In the genomic region with DNA sequence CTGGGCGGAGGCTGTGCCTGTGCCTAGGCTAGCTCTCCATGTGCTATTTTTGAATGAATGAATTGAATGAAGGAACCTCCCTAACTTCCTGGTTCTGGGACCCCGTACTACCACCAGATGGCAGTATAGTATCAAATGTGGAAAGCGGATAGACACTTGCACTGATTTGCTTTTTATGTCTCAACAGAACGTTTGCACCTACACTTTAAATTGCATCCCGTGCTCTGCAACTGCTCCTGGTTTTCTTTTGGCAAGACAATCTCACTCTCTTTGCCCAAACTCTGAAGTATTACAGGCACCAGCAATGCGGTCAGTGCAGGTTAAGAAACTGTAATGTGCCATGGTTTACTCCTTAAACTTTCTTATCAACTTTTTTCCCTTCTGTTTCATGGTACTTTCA, we compare ENCODE assay signal across 7 cellular contexts. TPM values are rescaled to one million over a fixed set of nuclear protein-coding genes. Genes with fewer than 3 reads are reported as not detected.
DNase-seq lines count a peak whose midpoint lies in the region; ATAC-seq, FAIRE-seq and TF ChIP-seq lines count a peak whose summit lies in the region.

No MANE protein-coding gene starts in this region.

- no peak overlapping the region for H3K4me3 ChIP-seq in DOHH2 (ENCODE audit: low read length)
- H3K4me3 ChIP-seq in K562, result no peak overlapping the region

- peak; percentile 87 to 96 for TF ChIP-seq RAD21 in K562 (CRISPR knock-in tag; conservative IDR thresholded peaks at IDR 0.05 in 1 of 2, IDR thresholded peaks at IDR 0.05 in 1 of 2)

- H3F3A ChIP-seq in DOHH2 (ENCODE audit: control insufficient read depth, insufficient read depth), result no peaks in the 10 kb centered on the region

- H3K4me1 ChIP-seq in DOHH2 (ENCODE audit: control insufficient read depth, low read length), result no peaks in the 10 kb centered on the region
- H3K4me1 ChIP-seq in K562 (replicated peaks in 1 of 2; ENCODE audit: control insufficient read depth in 2 of 2, insufficient read depth in 2 of 2, low read length in 2 of 2), result peaks cover 0 to 9% of the 10 kb centered on the region in 2 experiments; a peak in 2 of 5 replicates

- no peak overlapping the region for H3K27ac ChIP-seq in DOHH2 (ENCODE audit: low read depth, low read length)
- H3K27ac ChIP-seq in K562 (ENCODE audit: extremely low read depth, low read depth, low read length), result no peak overlapping the region

- no peak for TF ChIP-seq POLR2A in K562 (conservative IDR thresholded peaks at IDR 0.05)

- H3K9me3 ChIP-seq in DOHH2 (ENCODE audit: control insufficient read depth, insufficient read depth, low read length) (no peaks in the 10 kb centered on the region), K562 (replicated peaks; ENCODE audit: control insufficient read depth, insufficient read depth, low read depth, low read length) (no peaks in the 10 kb centered on the region)

- TF ChIP-seq EP300 in K562 (IDR thresholded peaks at IDR 0.05; ENCODE audit: low read length), result no peak

- BruUV-seq in K562 (replicated peaks; lab: Mats Ljungman, UMichigan), result no TSS peak

- POLR2A ChIA-PET in K562 (lab: Yijun Ruan, JAX), result no interaction called here

- in situ Hi-C loops in K562 (cut with MboI), result loop anchor here (10.0 to 25.0 kb wide), 2 partner anchors 1252 to 1839 kb away; no protein-coding TSS in a partner anchor

- H2AFZ ChIP-seq in K562 (ENCODE audit: low read depth, low read length), result no peak overlapping the region

- no peak overlapping the region for H3K9ac ChIP-seq in K562 (ENCODE audit: insufficient read depth in 1 of 2, low read depth in 2 of 2, low read length in 2 of 2)

- H3K4me2 ChIP-seq in DOHH2 (ENCODE audit: low read length) (no peak overlapping the region), K562 (ENCODE audit: insufficient read depth, low read length) (no peak overlapping the region)

- H3K9me1 ChIP-seq in K562 (ENCODE audit: control insufficient read depth, insufficient read depth, low read length), result no peaks in the 10 kb centered on the region

- CTCF ChIA-PET in K562 (lab: Yijun Ruan, JAX; ENCODE audit: low intra/inter-chr PET ratio), result interaction anchor here (0.6 kb wide), 1 partner anchor 1245 kb away, joined by 3 read pairs; no protein-coding TSS in a partner anchor

- H4K20me1 ChIP-seq in DOHH2 (ENCODE audit: control insufficient read depth, insufficient read depth, low read depth, low read length), result no peaks in the 10 kb centered on the region
- no peaks in the 10 kb centered on the region for H4K20me1 ChIP-seq in K562 (replicated peaks; ENCODE audit: control insufficient read depth, insufficient read depth, low read length)

- DNase-seq in GM20000 (ENCODE audit: low spot score) (peak; percentile 68), HuH-7.5 (ENCODE audit: low spot score) (peak; percentile 6), RCC 7860 (ENCODE audit: low spot score) (peak; percentile 48), K562 (ENCODE audit: extremely low read depth in 1 of 4, low spot score in 3 of 4) (peak; percentile 63 to 75 (median 74)), inferior parietal cortex (ENCODE audit: extremely low spot score) (peak; percentile 92)
- peak; percentile 57 for DNase-seq in stimulated activated CD4-positive, alpha-beta T cell treated with anti-CD3 and anti-CD28 coated beads, Interleukin-4, amount 100 ng/mL, for 24 hours

- intact Hi-C loops in K562 (cut with micrococcal nuclease), result loop anchor here (2.0 to 10.0 kb wide), 4 partner anchors 511 to 1859 kb away; a partner anchor contains a TSS

- no peaks in the 10 kb centered on the region for H3K79me2 ChIP-seq in DOHH2 (ENCODE audit: control insufficient read depth, low read length)
- H3K79me2 ChIP-seq in K562 (ENCODE audit: control insufficient read depth, insufficient read depth, low read length), result no peaks in the 10 kb centered on the region

- no peaks in the 10 kb centered on the region for H3K9me2 ChIP-seq in DOHH2 (replicated peaks; ENCODE audit: control insufficient read depth, low read length)

- WGBS in K562 (ENCODE audit: insufficient coverage, low coverage, missing lambda C conversion rate), result 8% methylated on average over 6 of the region's 6 CpGs

- ATAC-seq in K562, result peak; percentile 94

- TF ChIP-seq CTCF in DOHH2 (IDR thresholded peaks at IDR 0.05; ENCODE audit: low read depth, low read length, poor library complexity, severe bottlenecking) (peak; percentile 89), GM20000 (IDR thresholded peaks at IDR 0.05; ENCODE audit: extremely low read depth, missing control alignments) (peak; percentile 56), K562 (IDR thresholded peaks at IDR 0.05 in 2 of 3, conservative IDR thresholded peaks at IDR 0.05 in 1 of 3; ENCODE audit: insufficient read depth in 2 of 3, low read depth in 1 of 3, low read length in 3 of 3) (peak; percentile 63 to 90 (median 82))

- H3K36me3 ChIP-seq in DOHH2 (ENCODE audit: control insufficient read depth, low read length) (no peaks in the 10 kb centered on the region), K562 (ENCODE audit: control insufficient read depth, insufficient read depth, low read length) (no peaks in the 10 kb centered on the region)

- no peaks in the 10 kb centered on the region for H3K27me3 ChIP-seq in DOHH2 (ENCODE audit: control insufficient read depth, low read length)
- no peaks in the 10 kb centered on the region for H3K27me3 ChIP-seq in K562 (ENCODE audit: control insufficient read depth in 2 of 2, insufficient read depth in 2 of 2, low read length in 2 of 2)

- FAIRE-seq in RCC 7860 (lab: Jason Lieb, UNC), result no peak
- peak; percentile 92 for FAIRE-seq in K562 (lab: Jason Lieb, UNC)

TF ChIP-seq in K562, 482 proteins besides CTCF, POLR2A, EP300 and RAD21 (continues in another document):
- TF ChIP-seq ZNF24 (IDR thresholded peaks at IDR 0.05) (peak; percentile 100), CC2D1A (IDR thresholded peaks at IDR 0.05) (0 out of 2 replicates have a peak, but pooled peaks have one; percentile 18), TBL1XR1 (IDR thresholded peaks at IDR 0.05; ENCODE audit: low read length in 2 of 2) (0 out of 4 replicates have a peak, but pooled peaks of 1 of the 2 experiments have one; percentile 36)
- TF ChIP-seq, protein P1, sequence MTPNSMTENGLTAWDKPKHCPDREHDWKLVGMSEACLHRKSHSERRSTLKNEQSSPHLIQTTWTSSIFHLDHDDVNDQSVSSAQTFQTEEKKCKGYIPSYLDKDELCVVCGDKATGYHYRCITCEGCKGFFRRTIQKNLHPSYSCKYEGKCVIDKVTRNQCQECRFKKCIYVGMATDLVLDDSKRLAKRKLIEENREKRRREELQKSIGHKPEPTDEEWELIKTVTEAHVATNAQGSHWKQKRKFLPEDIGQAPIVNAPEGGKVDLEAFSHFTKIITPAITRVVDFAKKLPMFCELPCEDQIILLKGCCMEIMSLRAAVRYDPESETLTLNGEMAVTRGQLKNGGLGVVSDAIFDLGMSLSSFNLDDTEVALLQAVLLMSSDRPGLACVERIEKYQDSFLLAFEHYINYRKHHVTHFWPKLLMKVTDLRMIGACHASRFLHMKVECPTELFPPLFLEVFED (CRISPR knock-in tag; conservative IDR thresholded peaks at IDR 0.05), result no peak

RNA-seq across cellular contexts. Expression of a gene that starts 6.5 kb away (rescaled TPM):
- 0.51 and 1.3 TPM in 2 replicates for total RNA-seq in K562 (2011; cell fraction: chromatin; rRNA removed; ENCODE audit: low replicate concordance)
- 2.8 and 2.9 TPM in 2 replicates for total RNA-seq in K562 (2011; cell fraction: nucleolus; rRNA removed)
- 0.69 and 1.0 TPM in 2 replicates for total RNA-seq in K562 (2011; cell fraction: nucleoplasm; rRNA removed)
- total RNA-seq in K562 (2014; rRNA removed) (0.64 and 0.94 TPM in 2 replicates), K562 (2014; rRNA removed; fragmentation: Illumina TruSeq; extraction: Trizol) (0.13 and 0.18 TPM in 2 replicates), K562 (2015; rRNA removed; fragmentation: Illumina TruSeq; extraction: Trizol) (0.29 and 0.30 TPM in 2 replicates), K562 (2021) (1.2 and 1.4 TPM in 2 replicates)
- polyA plus RNA-seq in K562 (2011; rRNA removed) (0.11 and 0.18 TPM in 2 replicates), K562 (2014; fragmentation: Illumina TruSeq; extraction: Trizol) (0.13 and 0.24 TPM in 2 replicates), K562 (2014; fragmentation: Nextera tagmentation; extraction: Ambion mirVana) (under 1 TPM in 1 of 2 experiments, not detected in 1; 0.03 TPM), K562 (2014; rRNA removed) (0.13 and 0.43 TPM in 2 replicates)
- polyA plus RNA-seq in K562 (2011; cell fraction: cytosol; rRNA removed), result 0.16 and 0.34 TPM in 2 replicates
- polyA plus RNA-seq in K562 (2011; cell fraction: nucleus; rRNA removed), result 0.42 and 0.57 TPM in 2 replicates
- polyA plus RNA-seq in K562 (2012), result 0.57 and 0.58 TPM in 2 replicates
- polyA minus RNA-seq in K562 (2011; rRNA and poly(A)+ RNA removed), result 0.21 and 0.25 TPM in 2 replicates
- 0.48 and 0.64 TPM in 2 replicates for polyA minus RNA-seq in K562 (2011; cell fraction: cytosol; rRNA and poly(A)+ RNA removed)
- polyA minus RNA-seq in K562 (2011; cell fraction: nucleus; rRNA and poly(A)+ RNA removed), result 1.2 and 2.0 TPM in 2 replicates

RNA-seq across cellular contexts. Expression of a gene that starts 30.4 kb away (rescaled TPM):
- not detected in 2 replicates for total RNA-seq in K562 (2011; cell fraction: chromatin; rRNA removed; ENCODE audit: low replicate concordance)
- not detected in 2 replicates for total RNA-seq in K562 (2011; cell fraction: nucleolus; rRNA removed)
- not detected in 2 replicates for total RNA-seq in K562 (2011; cell fraction: nucleoplasm; rRNA removed)
- not detected in 2 replicates for total RNA-seq in K562 (2014; rRNA removed)
- not detected in 2 replicates for total RNA-seq in K562 (2014; rRNA removed; fragmentation: Illumina TruSeq; extraction: Trizol)
- not detected in 2 replicates for total RNA-seq in K562 (2015; rRNA removed; fragmentation: Illumina TruSeq; extraction: Trizol)
- not detected in 2 replicates for total RNA-seq in K562 (2021)
- not detected in 2 replicates for polyA plus RNA-seq in K562 (2011; rRNA removed)
- not detected in 2 replicates for polyA plus RNA-seq in K562 (2011; cell fraction: cytosol; rRNA removed)
- not detected in 2 replicates for polyA plus RNA-seq in K562 (2011; cell fraction: nucleus; rRNA removed)
- 0.07 TPM in 1 of 2 replicates, not detected in the other for polyA plus RNA-seq in K562 (2012)
- polyA plus RNA-seq in K562 (2014; fragmentation: Illumina TruSeq; extraction: Trizol), result not detected in 2 replicates
- not detected for polyA plus RNA-seq in K562 (2014; fragmentation: Nextera tagmentation; extraction: Ambion mirVana)
- polyA plus RNA-seq in K562 (2014; rRNA removed), result not detected in 2 replicates
- polyA minus RNA-seq in K562 (2011; rRNA and poly(A)+ RNA removed), result not detected in 2 replicates
- not detected in 2 replicates for polyA minus RNA-seq in K562 (2011; cell fraction: cytosol; rRNA and poly(A)+ RNA removed)
- not detected in 2 replicates for polyA minus RNA-seq in K562 (2011; cell fraction: nucleus; rRNA and poly(A)+ RNA removed)

Comparison
In these comparisons a context has a peak if more than half of its experiments do, and no peak if none do; other contexts are left out.
1. DNase-seq: peak in every context shown above with its lines; median percentile 92 in inferior parietal cortex; 74 in K562; 68 in GM20000; 57 in stimulated activated CD4-positive, alpha-beta T cell treated with anti-CD3 and anti-CD28 coated beads, Interleukin-4, amount 100 ng/mL, for 24 hours; 48 in RCC 7860; 6 in HuH-7.5.